8 cellular contexts compared by ENCODE assay signal in genomic region chr6:134176283-134176975, GRCh38.
DNase-seq lines count a peak whose midpoint lies in the region; ATAC-seq and TF ChIP-seq lines count a peak whose summit lies in the region.

No MANE protein-coding gene starts in this region.

- CTCF ChIA-PET in HEK293T (lab: Yijun Ruan, JAX) = interaction anchor here (1.0 to 1.4 kb wide), 2 partner anchors 465 to 647 kb away, joined by 3 to 7 read pairs; no protein-coding TSS in a partner anchor

- no peaks in the 10 kb centered on the region for H3K9me3 Mint-ChIP-seq in naive thymus-derived CD8-positive, alpha-beta T cell

- peak overlapping the region; percentile 80 to 99 (median 96) for H3K4me3 Mint-ChIP-seq in naive thymus-derived CD8-positive, alpha-beta T cell

- H3K27me3 Mint-ChIP-seq in naive thymus-derived CD8-positive, alpha-beta T cell = no peaks in the 10 kb centered on the region

- DNase-seq in ELF-1 (ENCODE audit: low read depth, low spot score) = peak; percentile 76
- peak; percentile 66 for DNase-seq in fibroblast of the aortic adventitia (ENCODE audit: low read depth)
- DNase-seq in naive thymus-derived CD8-positive, alpha-beta T cell = peak in 2 of 10 donors; percentile 11 to 17
- no peak for DNase-seq in activated effector memory CD4-positive, alpha-beta T cell treated with anti-CD3 and anti-CD28 coated beads, Interleukin-2, amount 50 U/mL, for 16 hours
- DNase-seq in HEK293T (ENCODE audit: extremely low spot score) = no peak

- H3K36me3 Mint-ChIP-seq in naive thymus-derived CD8-positive, alpha-beta T cell = peaks cover 0 to 27% (median 18%) of the 10 kb centered on the region in 3 donors

- no peak for ATAC-seq in naive thymus-derived CD8-positive, alpha-beta T cell
- ATAC-seq in GM19452 (IDR thresholded peaks at IDR 0.05; ENCODE audit: unreplicated experiment) (no peak), GM19467 (IDR thresholded peaks at IDR 0.05; ENCODE audit: unreplicated experiment) (no peak)

- TF ChIP-seq CTCF in WI38 (IDR thresholded peaks at IDR 0.05; ENCODE audit: low read depth, low read length) (no peak), fibroblast of the aortic adventitia (IDR thresholded peaks at IDR 0.05; ENCODE audit: insufficient read depth, low read length) (no peak)

- peaks cover 18 to 60% (median 57%) of the 10 kb centered on the region in 4 donors for H3K4me1 Mint-ChIP-seq in naive thymus-derived CD8-positive, alpha-beta T cell

- H3K4me3 ChIP-seq in WI38 (ENCODE audit: low read depth, low read length) (peak overlapping the region; percentile 76), fibroblast of the aortic adventitia (ENCODE audit: low read depth, low read length) (peak overlapping the region; percentile 73)

- peak overlapping the region; percentile 87 to 99 (median 94) for H3K27ac Mint-ChIP-seq in naive thymus-derived CD8-positive, alpha-beta T cell

- POLR2A ChIA-PET in naive thymus-derived CD8-positive, alpha-beta T cell (lab: Charles Lee) = interaction anchor here (0.6 to 1.2 kb wide), 4 partner anchors 60 to 469 kb away, joined by 3 to 4 read pairs (median 4); no protein-coding TSS in a partner anchor
- POLR2A ChIA-PET in HEK293T (lab: Yijun Ruan, JAX) = no interaction called here

TF ChIP-seq in HEK293T, 16 proteins besides CTCF, POLR2A, EP300 and RAD21:
- no peak for TF ChIP-seq FOXA1 (IDR thresholded peaks at IDR 0.05)
- no peak for TF ChIP-seq HDGF (IDR thresholded peaks at IDR 0.05; ENCODE audit: borderline replicate concordance)
- TF ChIP-seq BHLHE40 (IDR thresholded peaks at IDR 0.05; ENCODE audit: borderline replicate concordance) = no peak
- no peak for TF ChIP-seq FOXM1 (IDR thresholded peaks at IDR 0.05; ENCODE audit: borderline replicate concordance)

Comparison
In these comparisons a context has a peak if more than half of its experiments do, and no peak if none do; other contexts are left out.
1. DNase-seq: peak in ELF-1 (single experiment) and fibroblast of the aortic adventitia (single experiment); none in activated effector memory CD4-positive, alpha-beta T cell treated with anti-CD3 and anti-CD28 coated beads, Interleukin-2, amount 50 U/mL, for 16 hours (single experiment) and HEK293T (single experiment).